17 cellular contexts compared by ENCODE assay signal in genomic region chr11:131656839-131657211, GRCh38.
DNase-seq lines count a peak whose midpoint lies in the region; ATAC-seq and TF ChIP-seq lines count a peak whose summit lies in the region.
"Had no signal": no experiment of that assay in that cellular context is flagged by ENCODE, and none has a peak within 500 bp of the region (broad histone marks: within the 10 kb centered on the region; RNA-seq: fewer than 3 reads in every experiment).

No MANE protein-coding gene starts in this region.

- H3K9me3 Mint-ChIP-seq in natural killer cell treated with Interleukin-12 subunit alpha and Interleukin-12 subunit beta and Interleukin-15 and Interleukin-18, amount 100 ng/mL, for 72 hours: no peaks in the 10 kb centered on the region
- no peaks in the 10 kb centered on the region for H3K9me3 Mint-ChIP-seq in natural killer cell

- H3K4me1 Mint-ChIP-seq in natural killer cell treated with Interleukin-12 subunit alpha and Interleukin-12 subunit beta and Interleukin-15 and Interleukin-18, amount 100 ng/mL, for 72 hours (ENCODE audit: low read depth in 2 of 2): peaks cover 0 to 5% of the 10 kb centered on the region in 2 donors
- H3K4me1 Mint-ChIP-seq in natural killer cell: no peaks in the 10 kb centered on the region
- H3K4me1 Mint-ChIP-seq: CD4-positive, CD25-positive, alpha-beta regulatory T cell had no signal

- DNase-seq in natural killer cell treated with Interleukin-12 subunit alpha and Interleukin-12 subunit beta and Interleukin-15 and Interleukin-18, amount 100 ng/mL, for 72 hours (ENCODE audit: low spot score): no peak
- DNase-seq in natural killer cell (no peak), ecto neural progenitor cell (ENCODE audit: low spot score) (peak; percentile 67), left kidney (ENCODE audit: low read depth, low spot score) (peak; percentile 52), putamen (ENCODE audit: low spot score) (no peak), dermis blood vessel endothelial cell (no peak)
- no peak for DNase-seq in activated naive CD4-positive, alpha-beta T cell treated with Interleukin-2 at 50 U/mL for 16 hours
- DNase-seq: CD4-positive, CD25-positive, alpha-beta regulatory T cell; GF-D8; MM.1S; NCI-H1105 treated with DMSO at 0.1 percent for 48 hours; NCI-H1930; NCI-H2171 treated with DMSO at 0.1 percent for 48 hours; NCI-H510A treated with DMSO at 0.1 percent for 48 hours; SIG-M5 had no signal

- no peak overlapping the region for H3K27ac Mint-ChIP-seq in natural killer cell treated with Interleukin-12 subunit alpha and Interleukin-12 subunit beta and Interleukin-15 and Interleukin-18, amount 100 ng/mL, for 72 hours
- H3K27ac Mint-ChIP-seq in natural killer cell: no peak overlapping the region

- peaks cover 8 to 31% of the 10 kb centered on the region in 2 donors for H3K27me3 Mint-ChIP-seq in natural killer cell treated with Interleukin-12 subunit alpha and Interleukin-12 subunit beta and Interleukin-15 and Interleukin-18, amount 100 ng/mL, for 72 hours
- peaks cover 11 to 14% of the 10 kb centered on the region in 2 donors for H3K27me3 Mint-ChIP-seq in natural killer cell (ENCODE audit: low read depth in 2 of 2)
- H3K27me3 Mint-ChIP-seq: CD4-positive, CD25-positive, alpha-beta regulatory T cell had no signal

- peak overlapping the region; percentile 12 for H3K4me3 Mint-ChIP-seq in natural killer cell treated with Interleukin-12 subunit alpha and Interleukin-12 subunit beta and Interleukin-15 and Interleukin-18, amount 100 ng/mL, for 72 hours
- no peak overlapping the region for H3K4me3 Mint-ChIP-seq in natural killer cell
- H3K4me3 Mint-ChIP-seq: CD4-positive, CD25-positive, alpha-beta regulatory T cell had no signal

- H3K36me3 Mint-ChIP-seq in natural killer cell treated with Interleukin-12 subunit alpha and Interleukin-12 subunit beta and Interleukin-15 and Interleukin-18, amount 100 ng/mL, for 72 hours: no peaks in the 10 kb centered on the region
- H3K36me3 Mint-ChIP-seq in natural killer cell: no peaks in the 10 kb centered on the region
- H3K36me3 Mint-ChIP-seq: CD4-positive, CD25-positive, alpha-beta regulatory T cell had no signal

- intact Hi-C loops in natural killer cell (cut with micrococcal nuclease): no loop called here

- TF ChIP-seq CTCF in natural killer cell (IDR thresholded peaks at IDR 0.05): no peak

- no peak for ATAC-seq in natural killer cell treated with Interleukin-12 subunit alpha and Interleukin-12 subunit beta and Interleukin-15 and Interleukin-18, amount 100 ng/mL, for 72 hours
- no peak for ATAC-seq in natural killer cell
- no peak for ATAC-seq in HG02623 (IDR thresholded peaks at IDR 0.05; ENCODE audit: unreplicated experiment)
- ATAC-seq: A549 had no signal

Comparison
In these comparisons a context has a peak if more than half of its experiments do, and no peak if none do; other contexts are left out.
1. DNase-seq: peak in ecto neural progenitor cell (single experiment) and left kidney (single experiment); none in natural killer cell treated with Interleukin-12 subunit alpha and Interleukin-12 subunit beta and Interleukin-15 and Interleukin-18, amount 100 ng/mL, for 72 hours (single experiment), natural killer cell (single experiment), putamen (single experiment), dermis blood vessel endothelial cell (single experiment) and activated naive CD4-positive, alpha-beta T cell treated with Interleukin-2 at 50 U/mL for 16 hours (single experiment).